Comparison of ENCODE assay signal across 28 cellular contexts in genomic region chrX:46044486-46044885, GRCh38.
"Had no signal": no experiment of that assay in that cellular context is flagged by ENCODE, and none has a peak within 500 bp of the region (broad histone marks: within the 10 kb centered on the region; RNA-seq: fewer than 3 reads in every experiment).

No MANE protein-coding gene starts in this region.

- H3K4me3 Mint-ChIP-seq: activated CD4-positive, alpha-beta T cell treated with anti-CD3 and anti-CD28 coated beads for 36 hours; activated naive CD8-positive, alpha-beta T cell treated with anti-CD3 and anti-CD28 coated beads, Interleukin-2, amount 10 ng/mL, durations not matched to agents 7 days and 5 days; activated T-cell treated with anti-CD3 and anti-CD28 coated beads, Interleukin-2, amount 50 U/mL, for 24 hours; activated T-helper 17 cell treated with anti-CD3 and anti-CD28 coated beads, Interleukin-2, amount 50 U/mL, for 72 hours; central memory CD8-positive, alpha-beta T cell; effector memory CD8-positive, alpha-beta T cell; nephron progenitor cell; stimulated activated memory B cell treated with anti-CD40 and anti-IgM and Interleukin-4, amounts not matched to agents 10 μg/mL and 1 μg/mL and 100 μg/mL, for 72 hours; WTC11 had no signal

- H3K27me3 ChIP-seq: brain microvascular endothelial cell, colonic mucosa, esophagus squamous epithelium, gastrocnemius medialis, pancreas, transverse colon had no signal

- H3K27me3 Mint-ChIP-seq: activated CD4-positive, alpha-beta T cell treated with anti-CD3 and anti-CD28 coated beads for 36 hours; activated naive CD8-positive, alpha-beta T cell treated with anti-CD3 and anti-CD28 coated beads, Interleukin-2, amount 10 ng/mL, durations not matched to agents 7 days and 5 days had no signal

- H3K36me3 Mint-ChIP-seq: activated naive CD8-positive, alpha-beta T cell treated with anti-CD3 and anti-CD28 coated beads, Interleukin-2, amount 10 ng/mL, durations not matched to agents 7 days and 5 days; stimulated activated memory B cell treated with anti-CD40 and anti-IgM and Interleukin-4, amounts not matched to agents 10 μg/mL and 1 μg/mL and 100 μg/mL, for 72 hours had no signal

- FAIRE-seq: endothelial cell of umbilical vein, small intestine, urothelium cell line had no signal

- H3K9me3 ChIP-seq: colonic mucosa, gastrocnemius medialis, mucosa of descending colon, transverse colon had no signal

- H3K4me1 ChIP-seq: colonic mucosa, esophagus squamous epithelium, gastrocnemius medialis, pancreas, transverse colon had no signal

- ATAC-seq: activated CD4-positive, alpha-beta T cell treated with anti-CD3 and anti-CD28 coated beads for 36 hours; activated T-helper 17 cell treated with anti-CD3 and anti-CD28 coated beads, Interleukin-2, amount 50 U/mL, for 72 hours; effector memory CD8-positive, alpha-beta T cell; gastrocnemius medialis; pancreas; right cardiac atrium; stimulated activated memory B cell treated with anti-CD40 and anti-IgM and Interleukin-4, amounts not matched to agents 10 μg/mL and 1 μg/mL and 100 μg/mL, for 72 hours; WTC11 had no signal

- H3K27ac Mint-ChIP-seq: activated CD4-positive, alpha-beta T cell treated with anti-CD3 and anti-CD28 coated beads for 36 hours; activated naive CD8-positive, alpha-beta T cell treated with anti-CD3 and anti-CD28 coated beads, Interleukin-2, amount 10 ng/mL, durations not matched to agents 7 days and 5 days; activated T-cell treated with anti-CD3 and anti-CD28 coated beads, Interleukin-2, amount 50 U/mL, for 24 hours; activated T-helper 17 cell treated with anti-CD3 and anti-CD28 coated beads, Interleukin-2, amount 50 U/mL, for 72 hours; effector memory CD8-positive, alpha-beta T cell; nephron progenitor cell; stimulated activated memory B cell treated with anti-CD40 and anti-IgM and Interleukin-4, amounts not matched to agents 10 μg/mL and 1 μg/mL and 100 μg/mL, for 72 hours; WTC11 had no signal

- H3K4me3 ChIP-seq: colonic mucosa, dorsolateral prefrontal cortex, esophagus squamous epithelium, gastrocnemius medialis, mucosa of descending colon, pancreas, transverse colon had no signal

- DNase-seq: activated CD4-positive, alpha-beta T cell treated with anti-CD3 and anti-CD28 coated beads for 36 hours; activated CD4-positive, alpha-beta T cell treated with anti-CD3 and anti-CD28 coated beads, Interleukin-2, amount 50 U/mL, for 4 hours; activated CD8-positive, alpha-beta memory T cell treated with anti-CD3 and anti-CD28 coated beads for 24 hours; activated CD8-positive, alpha-beta memory T cell treated with anti-CD3 and anti-CD28 coated beads, Interleukin-2, amount 50 U/mL, for 4 hours; activated naive CD8-positive, alpha-beta T cell treated with anti-CD3 and anti-CD28 coated beads, Interleukin-2, amount 10 ng/mL, durations not matched to agents 7 days and 5 days; activated T-cell treated with anti-CD3 and anti-CD28 coated beads, Interleukin-2, amount 50 U/mL, for 24 hours; brain microvascular endothelial cell; colonic mucosa; dorsolateral prefrontal cortex; effector memory CD8-positive, alpha-beta T cell; esophagus squamous epithelium; gastrocnemius medialis; hippocampal formation; mesendoderm; mucosa of descending colon; nephron progenitor cell; pancreas; right cardiac atrium; small intestine; stimulated activated CD4-positive, alpha-beta T cell treated with anti-CD3 and anti-CD28 coated beads, Interleukin-15, amount 100 ng/mL, for 24 hours; T-helper 9 cell; transverse colon had no signal

- H3K27ac ChIP-seq: brain microvascular endothelial cell, colonic mucosa, dorsolateral prefrontal cortex, esophagus squamous epithelium, gastrocnemius medialis, pancreas, transverse colon had no signal

- H3K36me3 ChIP-seq: brain microvascular endothelial cell, colonic mucosa, esophagus squamous epithelium, gastrocnemius medialis, pancreas, transverse colon had no signal

- H3K4me1 Mint-ChIP-seq: activated naive CD8-positive, alpha-beta T cell treated with anti-CD3 and anti-CD28 coated beads, Interleukin-2, amount 10 ng/mL, durations not matched to agents 7 days and 5 days; activated T-helper 17 cell treated with anti-CD3 and anti-CD28 coated beads, Interleukin-2, amount 50 U/mL, for 72 hours; central memory CD8-positive, alpha-beta T cell; stimulated activated memory B cell treated with anti-CD40 and anti-IgM and Interleukin-4, amounts not matched to agents 10 μg/mL and 1 μg/mL and 100 μg/mL, for 72 hours had no signal
